ENCODE assay signal across 8 cellular contexts in the genomic region with DNA sequence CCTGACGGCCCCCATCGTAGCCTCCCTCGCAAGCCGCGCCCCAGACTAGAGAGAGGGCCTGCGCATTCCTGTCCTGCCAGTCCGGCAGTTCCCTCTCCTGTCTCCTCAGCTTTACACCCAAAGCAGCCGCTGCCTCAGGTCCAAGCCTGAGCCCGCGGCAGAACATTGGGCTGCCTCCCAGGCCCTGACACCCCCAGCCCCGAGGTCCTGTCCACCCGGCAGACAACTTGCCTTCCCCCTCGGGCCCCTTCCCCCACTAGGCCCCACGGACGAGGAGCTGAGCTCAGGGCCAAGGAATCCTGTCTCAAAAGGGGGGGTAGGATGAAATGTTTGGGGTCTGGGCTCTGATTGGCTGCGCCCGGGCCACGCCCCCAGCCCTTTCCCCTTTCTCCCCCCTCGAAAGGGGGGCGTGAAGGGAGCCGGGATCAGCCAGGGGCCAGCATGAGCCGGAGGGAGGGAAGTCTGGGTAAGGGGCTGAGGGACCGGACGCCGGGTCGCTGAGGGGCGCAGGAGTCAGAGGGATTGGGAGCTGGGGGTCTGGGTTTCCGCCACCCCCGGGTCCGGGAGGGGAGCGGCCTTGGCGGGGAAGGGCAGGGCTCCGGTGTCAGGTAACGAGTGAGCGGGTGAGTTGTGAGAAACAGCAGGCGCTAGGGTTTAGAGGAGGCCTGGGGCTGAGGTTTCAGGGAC. TPM values are rescaled to one million over a fixed set of nuclear protein-coding genes. Genes with fewer than 3 reads are reported as not detected.
DNase-seq lines count a peak whose midpoint lies in the region; ATAC-seq and TF ChIP-seq lines count a peak whose summit lies in the region.

A gene with protein sequence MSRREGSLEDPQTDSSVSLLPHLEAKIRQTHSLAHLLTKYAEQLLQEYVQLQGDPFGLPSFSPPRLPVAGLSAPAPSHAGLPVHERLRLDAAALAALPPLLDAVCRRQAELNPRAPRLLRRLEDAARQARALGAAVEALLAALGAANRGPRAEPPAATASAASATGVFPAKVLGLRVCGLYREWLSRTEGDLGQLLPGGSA (plus strand): TSS at position 412 of the 687 bp plus-strand sequence. CDS start 30 bp downstream, at position 442.

- H3K4me2 ChIP-seq in neural cell (ENCODE audit: low read length) = no peak within 1 kb of the TSS

- no peaks in the 10 kb centered on the region for H3K36me3 ChIP-seq in neural cell (ENCODE audit: insufficient read depth, low read length)

- H2AFZ ChIP-seq in neural cell (ENCODE audit: low read depth, low read length) = no peak within 1 kb of the TSS

- no peak within 1 kb of the TSS for H3K27ac ChIP-seq in neural cell (ENCODE audit: low read length)

- no peaks in the 10 kb centered on the region for H3K9me3 ChIP-seq in neural cell (ENCODE audit: low read length)

- no peak for TF ChIP-seq EP300 in neural cell (conservative IDR thresholded peaks at IDR 0.05; ENCODE audit: poor library complexity, severe bottlenecking)

- peaks cover 4% of the 10 kb centered on the region for H3K79me2 ChIP-seq in neural cell (replicated peaks; ENCODE audit: insufficient read depth, low read length)

- H3K4me3 ChIP-seq in HFF-Myc (replicated peaks; ENCODE audit: low read depth, low read length) = peak within 1 kb of the TSS; percentile 56
- peak within 1 kb of the TSS; percentile 46 for H3K4me3 ChIP-seq in neural cell (ENCODE audit: low read length)

- no peaks in the 10 kb centered on the region for H3K27me3 ChIP-seq in neural cell (ENCODE audit: insufficient read depth, low read depth, low read length)

- H4K20me1 ChIP-seq in neural cell (ENCODE audit: insufficient read depth) = no peaks in the 10 kb centered on the region

- no peaks in the 10 kb centered on the region for H3K9me2 ChIP-seq in neural cell (ENCODE audit: insufficient read depth, low read length)

- no peak for TF ChIP-seq RAD21 in neural cell (conservative IDR thresholded peaks at IDR 0.05)

- H3K9me3 Mint-ChIP-seq in activated naive CD4-positive, alpha-beta T cell treated with anti-CD3 and anti-CD28 coated beads, Interleukin-2, amount 50 U/mL, for 72 hours = no peaks in the 10 kb centered on the region

- TF ChIP-seq CTCF in HFF-Myc (IDR thresholded peaks at IDR 0.05; ENCODE audit: low read depth, low read length, missing control alignments) (no peak), neural cell (IDR thresholded peaks at IDR 0.05; ENCODE audit: poor library complexity, severe bottlenecking) (no peak)

- peaks cover 5% of the 10 kb centered on the region for H3F3A ChIP-seq in neural cell (ENCODE audit: insufficient read depth, low read length, poor library complexity, severe bottlenecking)

- H3K27ac Mint-ChIP-seq in activated naive CD4-positive, alpha-beta T cell treated with anti-CD3 and anti-CD28 coated beads, Interleukin-2, amount 50 U/mL, for 72 hours = peak within 1 kb of the TSS; percentile 88

- DNase-seq in AG08396 (ENCODE audit: low spot score) (peak; percentile 92), HFF-Myc (ENCODE audit: extremely low read depth, low read depth) (peak; percentile 53), glomerular visceral epithelial cell (ENCODE audit: extremely low spot score) (peak; percentile 85), T-helper 9 cell (no peak), Kasumi-1 (lab: John Stamatoyannopoulos, UW) (no peak)
- DNase-seq in activated naive CD4-positive, alpha-beta T cell treated with anti-CD3 and anti-CD28 coated beads, Interleukin-2, amount 50 U/mL, for 72 hours (ENCODE audit: low spot score in 2 of 2) = peak in 1 of 2 donors; percentile 12

- no peak within 1 kb of the TSS for H3K9ac ChIP-seq in neural cell (ENCODE audit: low read length)

- ATAC-seq in activated naive CD4-positive, alpha-beta T cell treated with anti-CD3 and anti-CD28 coated beads, Interleukin-2, amount 50 U/mL, for 72 hours = no peak
- no peak for ATAC-seq in GM19023 (IDR thresholded peaks at IDR 0.05; ENCODE audit: unreplicated experiment)

- peaks cover 6 to 7% of the 10 kb centered on the region in 2 donors for H3K36me3 Mint-ChIP-seq in activated naive CD4-positive, alpha-beta T cell treated with anti-CD3 and anti-CD28 coated beads, Interleukin-2, amount 50 U/mL, for 72 hours

TF ChIP-seq in neural cell, 6 proteins besides CTCF, POLR2A, EP300 and RAD21:
- TF ChIP-seq, protein P1, sequence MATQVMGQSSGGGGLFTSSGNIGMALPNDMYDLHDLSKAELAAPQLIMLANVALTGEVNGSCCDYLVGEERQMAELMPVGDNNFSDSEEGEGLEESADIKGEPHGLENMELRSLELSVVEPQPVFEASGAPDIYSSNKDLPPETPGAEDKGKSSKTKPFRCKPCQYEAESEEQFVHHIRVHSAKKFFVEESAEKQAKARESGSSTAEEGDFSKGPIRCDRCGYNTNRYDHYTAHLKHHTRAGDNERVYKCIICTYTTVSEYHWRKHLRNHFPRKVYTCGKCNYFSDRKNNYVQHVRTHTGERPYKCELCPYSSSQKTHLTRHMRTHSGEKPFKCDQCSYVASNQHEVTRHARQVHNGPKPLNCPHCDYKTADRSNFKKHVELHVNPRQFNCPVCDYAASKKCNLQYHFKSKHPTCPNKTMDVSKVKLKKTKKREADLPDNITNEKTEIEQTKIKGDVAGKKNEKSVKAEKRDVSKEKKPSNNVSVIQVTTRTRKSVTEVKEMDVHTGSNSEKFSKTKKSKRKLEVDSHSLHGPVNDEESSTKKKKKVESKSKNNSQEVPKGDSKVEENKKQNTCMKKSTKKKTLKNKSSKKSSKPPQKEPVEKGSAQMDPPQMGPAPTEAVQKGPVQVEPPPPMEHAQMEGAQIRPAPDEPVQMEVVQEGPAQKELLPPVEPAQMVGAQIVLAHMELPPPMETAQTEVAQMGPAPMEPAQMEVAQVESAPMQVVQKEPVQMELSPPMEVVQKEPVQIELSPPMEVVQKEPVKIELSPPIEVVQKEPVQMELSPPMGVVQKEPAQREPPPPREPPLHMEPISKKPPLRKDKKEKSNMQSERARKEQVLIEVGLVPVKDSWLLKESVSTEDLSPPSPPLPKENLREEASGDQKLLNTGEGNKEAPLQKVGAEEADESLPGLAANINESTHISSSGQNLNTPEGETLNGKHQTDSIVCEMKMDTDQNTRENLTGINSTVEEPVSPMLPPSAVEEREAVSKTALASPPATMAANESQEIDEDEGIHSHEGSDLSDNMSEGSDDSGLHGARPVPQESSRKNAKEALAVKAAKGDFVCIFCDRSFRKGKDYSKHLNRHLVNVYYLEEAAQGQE (IDR thresholded peaks at IDR 0.05; ENCODE audit: borderline replicate concordance) = no peak
- TF ChIP-seq SMC3 (conservative IDR thresholded peaks at IDR 0.05; ENCODE audit: poor library complexity) (no peak), EZH2 (IDR thresholded peaks at IDR 0.05; ENCODE audit: borderline replicate concordance, insufficient read depth, low read length, poor library complexity, severe bottlenecking) (no peak), MXI1 (conservative IDR thresholded peaks at IDR 0.05; ENCODE audit: poor library complexity, severe bottlenecking) (no peak), POLR2AphosphoS5 (IDR thresholded peaks at IDR 0.05) (no peak), TAF1 (IDR thresholded peaks at IDR 0.05; ENCODE audit: low read depth) (no peak)

RNA-seq across cellular contexts. Expression of the gene that starts here (rescaled TPM):
- total RNA-seq in activated naive CD4-positive, alpha-beta T cell treated with anti-CD3 and anti-CD28 coated beads, Interleukin-2, amount 50 U/mL, for 72 hours = under 1 TPM; 0.29 to 0.96 TPM
- not detected in 2 replicates for polyA plus RNA-seq in neural cell
- not detected in 2 replicates for polyA minus RNA-seq in neural cell

Comparison
In these comparisons a context has a peak if more than half of its experiments do, and no peak if none do; other contexts are left out.
1. DNase-seq: peak in AG08396 (single experiment), HFF-Myc (single experiment) and glomerular visceral epithelial cell (single experiment); none in T-helper 9 cell (single experiment) and Kasumi-1 (0 of 2).